In the genomic region with DNA sequence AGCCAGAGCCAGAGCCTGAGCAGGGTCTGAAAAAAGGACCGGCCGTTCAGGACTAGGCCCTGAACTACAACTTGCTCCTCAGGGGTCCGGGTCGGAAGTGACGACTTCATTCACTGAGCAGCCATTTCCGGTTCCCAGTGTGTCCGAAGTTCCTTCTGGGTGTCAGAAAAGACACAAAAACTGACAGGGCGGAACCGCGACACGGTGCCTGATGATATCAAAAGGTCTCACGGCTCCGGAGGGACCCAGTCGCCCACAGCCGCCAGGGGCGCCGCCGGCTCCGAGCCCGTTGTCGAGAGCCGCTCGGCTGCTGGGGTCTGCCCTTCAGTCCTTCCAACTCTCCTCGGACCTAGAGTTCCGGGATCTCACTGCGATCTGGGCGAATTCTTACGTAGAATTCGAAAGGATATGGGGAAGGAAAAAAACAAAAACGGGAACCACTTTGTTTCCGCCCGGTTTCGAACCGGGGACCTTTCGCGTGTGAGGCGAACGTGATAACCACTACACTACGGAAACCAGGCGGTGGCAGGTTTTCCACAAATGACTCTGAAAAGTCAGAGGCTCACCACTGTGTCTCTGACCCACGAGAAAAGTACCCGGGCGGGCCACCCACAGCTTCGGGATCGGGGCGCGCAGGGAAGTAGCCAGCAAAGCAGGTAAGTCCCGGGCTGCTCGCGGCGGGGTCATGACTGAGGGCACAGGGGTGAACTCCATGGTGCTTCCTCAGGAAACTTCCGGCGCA, we compare ENCODE assay signal across 8 cellular contexts. TPM values are rescaled to one million over a fixed set of nuclear protein-coding genes. Genes with fewer than 3 reads are reported as not detected.
DNase-seq lines count a peak whose midpoint lies in the region; ATAC-seq, FAIRE-seq and TF ChIP-seq lines count a peak whose summit lies in the region.

No MANE protein-coding gene starts in this region.

- peak in 2 of 4 donors; percentile 8 to 25 for TF ChIP-seq EP300 in sigmoid colon (IDR thresholded peaks at IDR 0.05)

- intact Hi-C loops in body of pancreas (cut with DNase I): no loop called here
- intact Hi-C loops in sigmoid colon (cut with DNase I): loop anchor here (1.0 to 10.0 kb wide), 4 partner anchors 9 to 355 kb away; partner anchors contain the start of gene USF1

- H3K27me3 ChIP-seq in body of pancreas (no peaks in the 10 kb centered on the region), sigmoid colon (no peaks in the 10 kb centered on the region)

- H3K9me3 ChIP-seq in body of pancreas (no peaks in the 10 kb centered on the region), sigmoid colon (no peaks in the 10 kb centered on the region)

- H3K36me3 ChIP-seq in body of pancreas (replicated peaks in 1 of 2; ENCODE audit: insufficient read depth in 1 of 2, low read depth in 2 of 2) (no peaks in the 10 kb centered on the region), sigmoid colon (no peaks in the 10 kb centered on the region)

- H3K27ac ChIP-seq in body of pancreas (peak overlapping the region; percentile 99 to 100 (median 100)), sigmoid colon (peak overlapping the region; percentile 96 to 100 (median 98))

- DNase-seq in 8988T (peak; percentile 63), NCI-H2107 (lab: John Stamatoyannopoulos, UW) (peak; percentile 57), body of pancreas (peak; percentile 92 to 93 (median 92)), iPS DF 4.7 (ENCODE audit: extremely low read depth, low spot score) (peak; percentile 72), sigmoid colon (peak; percentile 95)

- TF ChIP-seq CTCF in body of pancreas (IDR thresholded peaks at IDR 0.05): peak; percentile 17 to 64 (median 48)
- peak in 1 of 4 experiments; percentile 34 for TF ChIP-seq CTCF in sigmoid colon (IDR thresholded peaks at IDR 0.05)

- ATAC-seq in GM18519 (IDR thresholded peaks at IDR 0.05; ENCODE audit: low FRiP score, unreplicated experiment) (peak; percentile 44), HG03045 (IDR thresholded peaks at IDR 0.05; ENCODE audit: unreplicated experiment) (peak; percentile 70), body of pancreas (peak; percentile 83)

- FAIRE-seq in TTC549 (lab: Jason Lieb, UNC): peak; percentile 66

- 0 to 1% methylated on average over 39 to 53 of the region's 53 CpGs for WGBS in body of pancreas, 2 donors
- 0% methylated on average over 53 of the region's 53 CpGs for WGBS in sigmoid colon, 2 donors

- peaks cover 28% of the 10 kb centered on the region for H3K4me1 ChIP-seq in body of pancreas
- peaks cover 0 to 15% (median 13%) of the 10 kb centered on the region in 4 donors for H3K4me1 ChIP-seq in sigmoid colon

- TF ChIP-seq POLR2A in body of pancreas (IDR thresholded peaks at IDR 0.05) (peak; percentile 48 to 80 (median 74)), sigmoid colon (IDR thresholded peaks at IDR 0.05) (peak in 1 of 2 donors; percentile 34)

- H3K4me3 ChIP-seq in body of pancreas: peak overlapping the region; percentile 66 to 73
- H3K4me3 ChIP-seq in sigmoid colon: peak overlapping the region; percentile 71 to 95 (median 86)

RNA-seq across cellular contexts. Expression of gene CFAP126, which starts 31.8 kb away (rescaled TPM):
- total RNA-seq in body of pancreas (not detected), sigmoid colon (not detected)
- polyA plus RNA-seq in sigmoid colon: not detected

Comparison
In these comparisons a context has a peak if more than half of its experiments do, and no peak if none do; other contexts are left out.
1. Peak in every context shown above with its lines: DNase-seq, ATAC-seq, H3K4me3 ChIP-seq and H3K27ac ChIP-seq.